Comparison of ENCODE assay signal across 7 cellular contexts in the genomic region with DNA sequence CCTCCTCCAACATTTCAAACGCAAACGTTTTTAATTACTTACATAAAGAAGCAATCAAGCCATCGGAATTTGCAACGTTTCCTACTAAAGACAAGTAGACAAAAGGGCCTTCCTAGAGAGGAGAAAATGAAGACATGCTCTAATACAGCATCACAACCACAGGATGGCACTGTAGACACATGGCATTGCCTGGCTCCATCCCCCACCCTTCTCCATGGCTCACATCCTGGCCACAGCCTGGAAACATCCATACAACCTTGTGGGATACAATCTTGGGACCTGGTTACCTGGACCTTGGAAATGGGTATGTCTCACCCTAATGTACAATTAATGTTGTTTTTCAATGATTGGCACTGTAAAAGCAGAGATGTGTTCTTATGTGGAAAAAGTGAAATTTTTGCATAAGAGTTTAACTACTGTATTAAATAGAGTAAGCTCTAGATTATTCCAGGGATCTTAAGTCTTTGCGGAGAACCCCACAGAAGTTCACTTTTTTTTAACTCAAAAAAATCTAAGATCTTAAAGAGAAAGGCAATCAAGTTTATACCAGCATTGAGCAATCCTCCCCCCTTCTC. TPM values are rescaled to one million over a fixed set of nuclear protein-coding genes. Genes with fewer than 3 reads are reported as not detected.
DNase-seq lines count a peak whose midpoint lies in the region; ATAC-seq and TF ChIP-seq lines count a peak whose summit lies in the region.

No MANE protein-coding gene starts in this region.

- peak; percentile 71 for TF ChIP-seq CTCF in DND-41 (IDR thresholded peaks at IDR 0.05; ENCODE audit: borderline replicate concordance, extremely low read depth, low read length, poor library complexity, severe bottlenecking)
- TF ChIP-seq CTCF in HEK293 (tag by site-specific recombination; IDR thresholded peaks at IDR 0.05), result peak; percentile 67; the same call in 1 of the 2 replicates
- peak; percentile 48 to 84 for TF ChIP-seq CTCF in right atrium auricular region (IDR thresholded peaks at IDR 0.05)

- H3K4me1 ChIP-seq in DND-41 (ENCODE audit: insufficient read depth, low read length) (no peaks in the 10 kb centered on the region), HEK293 (ENCODE audit: control insufficient read depth, insufficient read depth, low read length) (no peaks in the 10 kb centered on the region; the same call in 1 of the 2 replicates), right atrium auricular region (no peaks in the 10 kb centered on the region)

- peak; percentile 89 for ATAC-seq in DND-41 (ENCODE audit: insufficient read depth, low read depth)
- peak; percentile 91 for ATAC-seq in sciatic nerve

- H3K4me3 ChIP-seq in DND-41 (ENCODE audit: low read depth in 1 of 2, low read length in 2 of 2) (no peak overlapping the region), HEK293 (ENCODE audit: low read depth, low read length) (no peak overlapping the region), right atrium auricular region (no peak overlapping the region)

- H4K20me1 ChIP-seq in DND-41 (ENCODE audit: insufficient read depth, low read length), result peaks cover 8% of the 10 kb centered on the region; the same call in 1 of the 2 replicates

- H3K27me3 ChIP-seq in DND-41 (ENCODE audit: insufficient read depth, low read length, poor library complexity) (no peaks in the 10 kb centered on the region), right atrium auricular region (no peaks in the 10 kb centered on the region)

- peaks cover 13% of the 10 kb centered on the region for H3K79me2 ChIP-seq in DND-41 (ENCODE audit: insufficient read depth, low read length)

- peak; percentile 38 for DNase-seq in DND-41
- DNase-seq in NCI-H446 (lab: John Stamatoyannopoulos, UW), result peak; percentile 6 to 41
- peak in 43 of 56 donors; percentile 2 to 66 (median 30) for DNase-seq in amygdala (lab: John Stamatoyannopoulos, UW)
- DNase-seq in right atrium auricular region (ENCODE audit: low spot score), result no peak
- DNase-seq in sciatic nerve (ENCODE audit: low spot score), result no peak
- no peak for DNase-seq in GF-D8 (lab: John Stamatoyannopoulos, UW)

- no peak overlapping the region for H3K9ac ChIP-seq in DND-41 (ENCODE audit: low read depth, low read length)

- H3K9me3 ChIP-seq in DND-41 (ENCODE audit: insufficient read depth, low read length, severe bottlenecking) (no peaks in the 10 kb centered on the region), HEK293 (ENCODE audit: control insufficient read depth, insufficient read depth, low read depth, low read length) (no peaks in the 10 kb centered on the region), right atrium auricular region (no peaks in the 10 kb centered on the region)

- no peak overlapping the region for H3K27ac ChIP-seq in DND-41 (ENCODE audit: low read length)
- no peak overlapping the region for H3K27ac ChIP-seq in HEK293 (ENCODE audit: extremely low read depth, low read depth, low read length)
- H3K27ac ChIP-seq in right atrium auricular region, result no peak overlapping the region

- intact Hi-C loops in sciatic nerve (cut with DNase I), result loop anchor here (5.0 kb wide), 1 partner anchor 177 kb away; no protein-coding TSS in a partner anchor

- CTCF ChIA-PET in HEK293 (lab: Yijun Ruan, JAX), result interaction anchor here (0.6 to 1.9 kb wide), 12 partner anchors 10 to 307 kb away, joined by 3 to 9 read pairs (median 3); no protein-coding TSS in a partner anchor

- POLR2A ChIA-PET in HEK293 (lab: Yijun Ruan, JAX), result interaction anchor here (1.2 kb wide), 1 partner anchor 123 kb away, joined by 3 read pairs; a partner anchor contains a TSS

- no peak overlapping the region for H3K4me2 ChIP-seq in DND-41 (ENCODE audit: insufficient read depth, low read length)

- H2AFZ ChIP-seq in DND-41 (ENCODE audit: low read depth, low read length), result no peak overlapping the region

- H3K36me3 ChIP-seq in DND-41 (ENCODE audit: insufficient read depth, low read length) (peaks cover 28% of the 10 kb centered on the region), HEK293 (ENCODE audit: control insufficient read depth in 2 of 2, insufficient read depth in 1 of 2, low read length in 2 of 2) (peaks cover 0 to 18% of the 10 kb centered on the region in 2 experiments; a peak in 2 of 3 replicates), right atrium auricular region (no peaks in the 10 kb centered on the region)

TF ChIP-seq in HEK293, 187 proteins besides CTCF, POLR2A, EP300 and RAD21:
- TF ChIP-seq, protein P1, sequence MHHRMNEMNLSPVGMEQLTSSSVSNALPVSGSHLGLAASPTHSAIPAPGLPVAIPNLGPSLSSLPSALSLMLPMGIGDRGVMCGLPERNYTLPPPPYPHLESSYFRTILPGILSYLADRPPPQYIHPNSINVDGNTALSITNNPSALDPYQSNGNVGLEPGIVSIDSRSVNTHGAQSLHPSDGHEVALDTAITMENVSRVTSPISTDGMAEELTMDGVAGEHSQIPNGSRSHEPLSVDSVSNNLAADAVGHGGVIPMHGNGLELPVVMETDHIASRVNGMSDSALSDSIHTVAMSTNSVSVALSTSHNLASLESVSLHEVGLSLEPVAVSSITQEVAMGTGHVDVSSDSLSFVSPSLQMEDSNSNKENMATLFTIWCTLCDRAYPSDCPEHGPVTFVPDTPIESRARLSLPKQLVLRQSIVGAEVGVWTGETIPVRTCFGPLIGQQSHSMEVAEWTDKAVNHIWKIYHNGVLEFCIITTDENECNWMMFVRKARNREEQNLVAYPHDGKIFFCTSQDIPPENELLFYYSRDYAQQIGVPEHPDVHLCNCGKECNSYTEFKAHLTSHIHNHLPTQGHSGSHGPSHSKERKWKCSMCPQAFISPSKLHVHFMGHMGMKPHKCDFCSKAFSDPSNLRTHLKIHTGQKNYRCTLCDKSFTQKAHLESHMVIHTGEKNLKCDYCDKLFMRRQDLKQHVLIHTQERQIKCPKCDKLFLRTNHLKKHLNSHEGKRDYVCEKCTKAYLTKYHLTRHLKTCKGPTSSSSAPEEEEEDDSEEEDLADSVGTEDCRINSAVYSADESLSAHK (tag by site-specific recombination; IDR thresholded peaks at IDR 0.05), result 0 out of 2 replicates have a peak, but pooled peaks have one; percentile 22
- no peak for TF ChIP-seq EGR2 (tag by site-specific recombination; IDR thresholded peaks at IDR 0.05; ENCODE audit: low read depth)
- peak; percentile 93 for TF ChIP-seq ZSCAN30 (tag by site-specific recombination; IDR thresholded peaks at IDR 0.05)
- TF ChIP-seq ZNF391 (tag by site-specific recombination; IDR thresholded peaks at IDR 0.05; ENCODE audit: borderline replicate concordance, low read depth), result peak; percentile 59; the same call in 1 of the 2 replicates
- TF ChIP-seq IKZF3 (tag by site-specific recombination; IDR thresholded peaks at IDR 0.05), result peak; percentile 95
- TF ChIP-seq ZNF548 (tag by site-specific recombination; IDR thresholded peaks at IDR 0.05), result no peak
- TF ChIP-seq ZBTB7A (tag by site-specific recombination; IDR thresholded peaks at IDR 0.05; ENCODE audit: low read depth), result no peak
- no peak for TF ChIP-seq ZNF529 (tag by site-specific recombination; IDR thresholded peaks at IDR 0.05; ENCODE audit: insufficient replicate concordance)
- 0 out of 2 replicates have a peak, but pooled peaks have one; percentile 23 for TF ChIP-seq ZNF660 (tag by site-specific recombination; IDR thresholded peaks at IDR 0.05)
- 0 out of 2 replicates have a peak, but pooled peaks have one; percentile 28 for TF ChIP-seq SP7 (tag by site-specific recombination; IDR thresholded peaks at IDR 0.05)
- TF ChIP-seq SETDB1 (IDR thresholded peaks at IDR 0.05; ENCODE audit: insufficient read length, low read length), result no peak
- TF ChIP-seq ZNF169 (tag by site-specific recombination; IDR thresholded peaks at IDR 0.05), result no peak
- TF ChIP-seq ZNF654 (tag by site-specific recombination; IDR thresholded peaks at IDR 0.05; ENCODE audit: low read depth), result peak; percentile 81
- TF ChIP-seq OVOL3 (tag by site-specific recombination; IDR thresholded peaks at IDR 0.05), result no peak

RNA-seq across cellular contexts. Expression of a gene that starts 21.5 kb away (rescaled TPM):
- total RNA-seq in right atrium auricular region (10 to 100 TPM; 17.6 to 22.6 TPM), sciatic nerve (38.9 TPM)

RNA-seq across cellular contexts. Expression of a gene that starts 41.5 kb away (rescaled TPM):
- under 1 TPM; 0.19 to 0.63 TPM for total RNA-seq in right atrium auricular region
- 1.1 TPM for total RNA-seq in sciatic nerve

Comparison
In these comparisons a context has a peak if more than half of its experiments do, and no peak if none do; other contexts are left out.
1. DNase-seq: peak in DND-41 (single experiment), NCI-H446 (2 of 2) and amygdala (43 of 56); none in right atrium auricular region (single experiment), sciatic nerve (single experiment) and GF-D8 (single experiment).
2. Peak in every context shown above with its lines, with median percentiles within 50 percentile points of each other: CTCF ChIP-seq.